ENCODE assay signal across 29 cellular contexts in the genomic region with DNA sequence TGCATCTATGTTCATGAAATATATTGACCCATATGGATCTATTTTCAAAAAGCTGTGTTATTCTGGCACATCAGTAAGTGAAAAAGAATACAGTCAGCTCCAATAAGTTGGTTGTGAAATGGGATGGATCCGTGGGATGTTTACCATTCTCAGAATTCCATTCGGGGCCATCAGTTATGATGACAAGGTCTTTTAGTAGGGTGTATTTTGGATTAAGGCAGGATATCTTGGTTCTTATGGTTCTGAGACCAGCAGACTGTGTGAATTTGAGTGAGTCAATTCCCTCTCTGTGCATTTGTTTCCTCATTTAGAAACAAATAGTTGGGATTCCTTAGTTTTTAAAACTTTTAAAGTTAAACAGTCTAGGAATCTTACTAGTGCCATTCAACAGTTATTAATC.
A peak's percentile ranks its signal among the peaks of the same experiment; 100 is the strongest.
DNase-seq lines count a peak whose midpoint lies in the region; ATAC-seq and TF ChIP-seq lines count a peak whose summit lies in the region.
"Had no signal": no experiment of that assay in that cellular context is flagged by ENCODE, and none has a peak within 500 bp of the region (broad histone marks: within the 10 kb centered on the region; RNA-seq: fewer than 3 reads in every experiment).

No MANE protein-coding gene starts in this region.

- DNase-seq in GM04503 (ENCODE audit: low read depth) (peak; percentile 93), amniotic epithelial cell (ENCODE audit: low read depth) (peak; percentile 34), glomerular visceral epithelial cell (ENCODE audit: extremely low spot score) (peak; percentile 7), stromal cell of bone marrow (ENCODE audit: low read depth) (peak; percentile 26), mucosa of descending colon (no peak)
- no peak for DNase-seq in activated naive CD8-positive, alpha-beta T cell treated with anti-CD3 and anti-CD28 coated beads for 36 hours
- no peak for DNase-seq in activated CD8-positive, alpha-beta T cell treated with anti-CD3 and anti-CD28 coated beads for 36 hours
- DNase-seq: activated CD4-positive, alpha-beta T cell treated with anti-CD3 and anti-CD28 coated beads, Interleukin-2, amount 10 ng/mL, durations not matched to agents 24 days and 14 days; activated naive CD4-positive, alpha-beta T cell treated with anti-CD3 and anti-CD28 coated beads, Interleukin-2, amount 50 U/mL, for 16 hours; aorta; Caco-2; caudate nucleus; DMS79; heart right ventricle; lower lobe of right lung; MM.1S; NCI-H1417 treated with DMSO at 0.1 percent for 48 hours; NCI-H2081 treated with DMSO at 0.1 percent for 48 hours; NCI-H446; OCI-M1; posterior cingulate gyrus; stimulated activated CD8-positive, alpha-beta memory T cell treated with anti-CD3 and anti-CD28 coated beads, Interleukin-4, amount 100 ng/mL, for 48 hours; upper lobe of right lung had no signal

- TF ChIP-seq CTCF in mucosa of descending colon (IDR thresholded peaks at IDR 0.05): no peak
- TF ChIP-seq CTCF in activated CD8-positive, alpha-beta T cell treated with anti-CD3 and anti-CD28 coated beads for 36 hours (IDR thresholded peaks at IDR 0.05): no peak

- H3K36me3 Mint-ChIP-seq in activated naive CD8-positive, alpha-beta T cell treated with anti-CD3 and anti-CD28 coated beads for 36 hours: no peaks in the 10 kb centered on the region
- no peaks in the 10 kb centered on the region for H3K36me3 Mint-ChIP-seq in activated CD8-positive, alpha-beta T cell treated with anti-CD3 and anti-CD28 coated beads for 36 hours (ENCODE audit: low read depth)

- no peak overlapping the region for H3K27ac Mint-ChIP-seq in activated naive CD8-positive, alpha-beta T cell treated with anti-CD3 and anti-CD28 coated beads for 36 hours
- no peak overlapping the region for H3K27ac Mint-ChIP-seq in activated CD8-positive, alpha-beta T cell treated with anti-CD3 and anti-CD28 coated beads for 36 hours
- H3K27ac Mint-ChIP-seq: activated CD4-positive, alpha-beta T cell treated with anti-CD3 and anti-CD28 coated beads, Interleukin-2, amount 10 ng/mL, durations not matched to agents 24 days and 14 days; T-helper 2 cell treated with Interferon-gamma antibody and Interleukin-4, amounts not matched to agents 5 μg/mL and 100 μg/mL, for 36 hours had no signal

- intact Hi-C loops in mucosa of descending colon (cut with DNase I, micrococcal nuclease): no loop called here
- intact Hi-C loops in activated CD8-positive, alpha-beta T cell treated with anti-CD3 and anti-CD28 coated beads for 36 hours (cut with micrococcal nuclease): no loop called here

- no peaks in the 10 kb centered on the region for H3K36me3 ChIP-seq in mucosa of descending colon (ENCODE audit: low read depth)
- H3K36me3 ChIP-seq: BLaER1, heart right ventricle, lower lobe of right lung, upper lobe of right lung had no signal

- H3K4me1 Mint-ChIP-seq in activated naive CD8-positive, alpha-beta T cell treated with anti-CD3 and anti-CD28 coated beads for 36 hours: no peaks in the 10 kb centered on the region
- H3K4me1 Mint-ChIP-seq in activated CD8-positive, alpha-beta T cell treated with anti-CD3 and anti-CD28 coated beads for 36 hours (ENCODE audit: low read depth): no peaks in the 10 kb centered on the region
- H3K4me1 Mint-ChIP-seq: activated CD4-positive, alpha-beta T cell treated with anti-CD3 and anti-CD28 coated beads, Interleukin-2, amount 10 ng/mL, durations not matched to agents 24 days and 14 days; neural crest cell had no signal

- POLR2A ChIA-PET in activated CD8-positive, alpha-beta T cell treated with anti-CD3 and anti-CD28 coated beads for 36 hours (lab: Charles Lee): no interaction called here

- H3K27me3 Mint-ChIP-seq in activated naive CD8-positive, alpha-beta T cell treated with anti-CD3 and anti-CD28 coated beads for 36 hours: peaks cover 4% of the 10 kb centered on the region
- no peaks in the 10 kb centered on the region for H3K27me3 Mint-ChIP-seq in activated CD8-positive, alpha-beta T cell treated with anti-CD3 and anti-CD28 coated beads for 36 hours

- no peaks in the 10 kb centered on the region for H3K9me3 Mint-ChIP-seq in activated naive CD8-positive, alpha-beta T cell treated with anti-CD3 and anti-CD28 coated beads for 36 hours
- H3K9me3 Mint-ChIP-seq in activated CD8-positive, alpha-beta T cell treated with anti-CD3 and anti-CD28 coated beads for 36 hours: no peaks in the 10 kb centered on the region
- H3K9me3 Mint-ChIP-seq: activated CD4-positive, alpha-beta T cell treated with anti-CD3 and anti-CD28 coated beads, Interleukin-2, amount 10 ng/mL, durations not matched to agents 24 days and 14 days; T-helper 2 cell treated with Interferon-gamma antibody and Interleukin-4, amounts not matched to agents 5 μg/mL and 100 μg/mL, for 36 hours had no signal

- ATAC-seq in mucosa of descending colon: no peak
- no peak for ATAC-seq in HG03442 (IDR thresholded peaks at IDR 0.05; ENCODE audit: unreplicated experiment)
- ATAC-seq in activated CD8-positive, alpha-beta T cell treated with anti-CD3 and anti-CD28 coated beads for 36 hours: no peak
- ATAC-seq: heart right ventricle, K562, lower lobe of right lung, sciatic nerve, upper lobe of right lung had no signal

- H3K9me3 ChIP-seq in mucosa of descending colon: no peaks in the 10 kb centered on the region
- H3K9me3 ChIP-seq: BLaER1, Caco-2, lower lobe of right lung, upper lobe of right lung had no signal

- no peak overlapping the region for H3K4me3 ChIP-seq in mucosa of descending colon
- H3K4me3 ChIP-seq: BLaER1, heart right ventricle, K562, lower lobe of right lung, upper lobe of right lung had no signal

- CTCF ChIA-PET in activated CD8-positive, alpha-beta T cell treated with anti-CD3 and anti-CD28 coated beads for 36 hours (lab: Charles Lee): interaction anchor here (1.9 kb wide), 1 partner anchor 14 kb away, joined by 5 read pairs; no protein-coding TSS in a partner anchor

- H3K4me3 Mint-ChIP-seq in activated naive CD8-positive, alpha-beta T cell treated with anti-CD3 and anti-CD28 coated beads for 36 hours: no peak overlapping the region
- H3K4me3 Mint-ChIP-seq in activated CD8-positive, alpha-beta T cell treated with anti-CD3 and anti-CD28 coated beads for 36 hours: no peak overlapping the region
- H3K4me3 Mint-ChIP-seq: activated CD4-positive, alpha-beta T cell treated with anti-CD3 and anti-CD28 coated beads, Interleukin-2, amount 10 ng/mL, durations not matched to agents 24 days and 14 days; neural crest cell; T-helper 2 cell treated with Interferon-gamma antibody and Interleukin-4, amounts not matched to agents 5 μg/mL and 100 μg/mL, for 36 hours had no signal

- H3K4me1 ChIP-seq in mucosa of descending colon (ENCODE audit: low read depth): no peaks in the 10 kb centered on the region
- H3K4me1 ChIP-seq: BLaER1, heart right ventricle, lower lobe of right lung, upper lobe of right lung had no signal

Comparison
In these comparisons a context has a peak if more than half of its experiments do, and no peak if none do; other contexts are left out.
1. DNase-seq: peak in GM04503 (single experiment), amniotic epithelial cell (single experiment), glomerular visceral epithelial cell (single experiment) and stromal cell of bone marrow (single experiment); none in activated naive CD8-positive, alpha-beta T cell treated with anti-CD3 and anti-CD28 coated beads for 36 hours (single experiment), mucosa of descending colon (0 of 3) and activated CD8-positive, alpha-beta T cell treated with anti-CD3 and anti-CD28 coated beads for 36 hours (single experiment).